ENCODE assay signal across 16 cellular contexts in genomic region chr2:174157048-174157447, GRCh38.
"Had no signal": no experiment of that assay in that cellular context is flagged by ENCODE, and none has a peak within 500 bp of the region (broad histone marks: within the 10 kb centered on the region; RNA-seq: fewer than 3 reads in every experiment).

No MANE protein-coding gene starts in this region.

- ATAC-seq: left colon; left ventricle myocardium superior; naive thymus-derived CD4-positive, alpha-beta T cell; sciatic nerve; stimulated activated memory B cell treated with anti-CD40 and anti-IgM and Interleukin-4, amounts not matched to agents 10 μg/mL and 1 μg/mL and 100 μg/mL, for 72 hours had no signal

- H3K27ac Mint-ChIP-seq: naive thymus-derived CD4-positive, alpha-beta T cell; stimulated activated memory B cell treated with anti-CD40 and anti-IgM and Interleukin-4, amounts not matched to agents 10 μg/mL and 1 μg/mL and 100 μg/mL, for 72 hours; stimulated activated naive CD8-positive, alpha-beta T cell treated with anti-CD3 and anti-CD28 coated beads, Interleukin-15, Interleukin-2, amounts not matched to agents 100 ng/mL and 50 ng/mL, for 24 hours had no signal

- DNase-seq: colonic mucosa; dermis blood vessel endothelial cell; hippocampal formation; left colon; left ventricle myocardium superior; mesendoderm; naive thymus-derived CD4-positive, alpha-beta T cell; psoas muscle; retina; spleen; stimulated activated CD4-positive, alpha-beta T cell treated with anti-CD3 and anti-CD28 coated beads, Interleukin-15, amount 100 ng/mL, for 24 hours; stimulated activated CD4-positive, alpha-beta T cell treated with anti-CD3 and anti-CD28 coated beads, Interleukin-1b, Interleukin-23, amount 100 ng/mL, for 48 hours; stimulated activated CD4-positive, alpha-beta T cell treated with anti-CD3 and anti-CD28 coated beads, Interleukin-4, amount 100 ng/mL, for 24 hours had no signal

- H3K27me3 Mint-ChIP-seq: naive thymus-derived CD4-positive, alpha-beta T cell; stimulated activated memory B cell treated with anti-CD40 and anti-IgM and Interleukin-4, amounts not matched to agents 10 μg/mL and 1 μg/mL and 100 μg/mL, for 72 hours; stimulated activated naive CD8-positive, alpha-beta T cell treated with anti-CD3 and anti-CD28 coated beads, Interleukin-15, Interleukin-2, amounts not matched to agents 100 ng/mL and 50 ng/mL, for 24 hours had no signal

- H3K4me3 Mint-ChIP-seq: naive thymus-derived CD4-positive, alpha-beta T cell; stimulated activated memory B cell treated with anti-CD40 and anti-IgM and Interleukin-4, amounts not matched to agents 10 μg/mL and 1 μg/mL and 100 μg/mL, for 72 hours; stimulated activated naive CD8-positive, alpha-beta T cell treated with anti-CD3 and anti-CD28 coated beads, Interleukin-15, Interleukin-2, amounts not matched to agents 100 ng/mL and 50 ng/mL, for 24 hours had no signal

- H3K9me3 Mint-ChIP-seq: naive thymus-derived CD4-positive, alpha-beta T cell; stimulated activated memory B cell treated with anti-CD40 and anti-IgM and Interleukin-4, amounts not matched to agents 10 μg/mL and 1 μg/mL and 100 μg/mL, for 72 hours; stimulated activated naive CD8-positive, alpha-beta T cell treated with anti-CD3 and anti-CD28 coated beads, Interleukin-15, Interleukin-2, amounts not matched to agents 100 ng/mL and 50 ng/mL, for 24 hours had no signal
